In genomic region chr17:39942076-39942475, GRCh38 we compare ENCODE assay signal across 36 cellular contexts. TPM values are rescaled to one million over a fixed set of nuclear protein-coding genes. Genes with fewer than 3 reads are reported as not detected.
"Had no signal": no experiment of that assay in that cellular context is flagged by ENCODE, and none has a peak within 500 bp of the region (broad histone marks: within the 10 kb centered on the region; RNA-seq: fewer than 3 reads in every experiment).

No MANE protein-coding gene starts in this region.

- ATAC-seq: activated CD8-positive, alpha-beta T cell treated with anti-CD3 and anti-CD28 coated beads for 36 hours; activated naive CD4-positive, alpha-beta T cell treated with anti-CD3 and anti-CD28 coated beads, Interleukin-2, amount 50 U/mL, for 72 hours; activated T-cell treated with anti-CD3 and anti-CD28 coated beads, Interleukin-2, amount 50 U/mL, for 72 hours; activated T-helper 17 cell treated with anti-CD3 and anti-CD28 coated beads, Interleukin-2, amount 50 U/mL, for 72 hours; body of pancreas had no signal

- H3K36me3 Mint-ChIP-seq: activated naive CD4-positive, alpha-beta T cell treated with anti-CD3 and anti-CD28 coated beads, Interleukin-2, amount 50 U/mL, for 72 hours had no signal

- H3K9me3 Mint-ChIP-seq: activated B cell treated with CpG ODN at 0.5 μM for 24 hours; activated CD8-positive, alpha-beta T cell treated with anti-CD3 and anti-CD28 coated beads for 36 hours; activated naive CD4-positive, alpha-beta T cell treated with anti-CD3 and anti-CD28 coated beads, Interleukin-2, amount 50 U/mL, for 72 hours; activated T-cell treated with anti-CD3 and anti-CD28 coated beads, Interleukin-2, amount 50 U/mL, for 72 hours; activated T-helper 17 cell treated with anti-CD3 and anti-CD28 coated beads, Interleukin-2, amount 50 U/mL, for 72 hours had no signal

- H3K27me3 Mint-ChIP-seq: activated B cell treated with CpG ODN at 0.5 μM for 24 hours; activated CD8-positive, alpha-beta T cell treated with anti-CD3 and anti-CD28 coated beads for 36 hours; activated T-helper 17 cell treated with anti-CD3 and anti-CD28 coated beads, Interleukin-2, amount 50 U/mL, for 72 hours had no signal

- FAIRE-seq: astrocyte, RCC 7860 had no signal

- H3K27ac Mint-ChIP-seq: activated B cell treated with CpG ODN at 0.5 μM for 24 hours; activated CD8-positive, alpha-beta T cell treated with anti-CD3 and anti-CD28 coated beads for 36 hours; activated naive CD4-positive, alpha-beta T cell treated with anti-CD3 and anti-CD28 coated beads, Interleukin-2, amount 50 U/mL, for 72 hours; activated T-cell treated with anti-CD3 and anti-CD28 coated beads, Interleukin-2, amount 50 U/mL, for 72 hours; activated T-helper 17 cell treated with anti-CD3 and anti-CD28 coated beads, Interleukin-2, amount 50 U/mL, for 72 hours had no signal

- H3K27me3 ChIP-seq: body of pancreas, breast epithelium had no signal

- H3K4me3 Mint-ChIP-seq: activated B cell treated with CpG ODN at 0.5 μM for 24 hours; activated CD8-positive, alpha-beta T cell treated with anti-CD3 and anti-CD28 coated beads for 36 hours; activated T-cell treated with anti-CD3 and anti-CD28 coated beads, Interleukin-2, amount 50 U/mL, for 72 hours; activated T-helper 17 cell treated with anti-CD3 and anti-CD28 coated beads, Interleukin-2, amount 50 U/mL, for 72 hours had no signal

- DNase-seq: activated B cell treated with CpG ODN at 0.5 μM for 24 hours; activated CD4-positive, alpha-beta T cell treated with anti-CD3 and anti-CD28 coated beads for 48 hours; activated CD4-positive, alpha-beta T cell treated with anti-CD3 and anti-CD28 coated beads, Interleukin-2, amount 50 U/mL, for 4 hours; activated CD4-positive, CD25-positive, alpha-beta regulatory T cell treated with anti-CD3 and anti-CD28 coated beads, Interleukin-2, amount 50 U/mL, for 72 hours; activated CD8-positive, alpha-beta T cell treated with anti-CD3 and anti-CD28 coated beads for 36 hours; activated effector memory CD4-positive, alpha-beta T cell treated with anti-CD3 and anti-CD28 coated beads, Interleukin-2, amount 50 U/mL, for 16 hours; activated naive CD4-positive, alpha-beta T cell treated with Interleukin-2 at 50 U/mL for 16 hours; activated T-cell treated with anti-CD3 and anti-CD28 coated beads, Interleukin-2, amount 50 U/mL, for 1 hour; activated T-cell treated with anti-CD3 and anti-CD28 coated beads, Interleukin-2, amount 50 U/mL, for 72 hours; adrenal gland; body of pancreas; caudate nucleus; cerebellar nuclear complex; Karpas-422; KBM-7; NCI-H1105; NCI-H1436; NCI-H1694; NCI-H2029; NCI-H510A; NCI-H526; NCI-H748 treated with DMSO at 0.1 percent for 48 hours; NK-92 treated with Interleukin-12 subunit alpha and Interleukin-12 subunit beta, amount 100 ng/mL, for 24 hours; PC-9; Right ventricle myocardium superior; SW 1271; T-helper 1 cell; T-helper 2 cell; T-helper 9 cell had no signal

- H3K4me3 ChIP-seq: adrenal gland, body of pancreas, breast epithelium, PC-9 had no signal

- H3K36me3 ChIP-seq: adrenal gland, breast epithelium had no signal

RNA-seq across cellular contexts. Expression of gene LRRC3C, which starts 14.5 kb away (rescaled TPM):
- total RNA-seq: activated B cell treated with CpG ODN at 0.5 μM for 24 hours; activated CD8-positive, alpha-beta memory T cell treated with anti-CD3 and anti-CD28 coated beads for 36 hours; activated CD8-positive, alpha-beta T cell treated with anti-CD3 and anti-CD28 coated beads for 36 hours; activated naive CD4-positive, alpha-beta T cell treated with anti-CD3 and anti-CD28 coated beads, Interleukin-2, amount 50 U/mL, for 72 hours; activated T-cell treated with anti-CD3 and anti-CD28 coated beads, Interleukin-2, amount 50 U/mL, for 72 hours; activated T-helper 17 cell treated with anti-CD3 and anti-CD28 coated beads, Interleukin-2, amount 50 U/mL, for 72 hours; adrenal gland; astrocyte; body of pancreas; MCF 10A; PC-9; Right ventricle myocardium superior had no signal

RNA-seq across cellular contexts. Expression of gene GSDMA, which starts 20.7 kb away (rescaled TPM):
- total RNA-seq: activated B cell treated with CpG ODN at 0.5 μM for 24 hours, astrocyte had no signal
